In the genomic region with DNA sequence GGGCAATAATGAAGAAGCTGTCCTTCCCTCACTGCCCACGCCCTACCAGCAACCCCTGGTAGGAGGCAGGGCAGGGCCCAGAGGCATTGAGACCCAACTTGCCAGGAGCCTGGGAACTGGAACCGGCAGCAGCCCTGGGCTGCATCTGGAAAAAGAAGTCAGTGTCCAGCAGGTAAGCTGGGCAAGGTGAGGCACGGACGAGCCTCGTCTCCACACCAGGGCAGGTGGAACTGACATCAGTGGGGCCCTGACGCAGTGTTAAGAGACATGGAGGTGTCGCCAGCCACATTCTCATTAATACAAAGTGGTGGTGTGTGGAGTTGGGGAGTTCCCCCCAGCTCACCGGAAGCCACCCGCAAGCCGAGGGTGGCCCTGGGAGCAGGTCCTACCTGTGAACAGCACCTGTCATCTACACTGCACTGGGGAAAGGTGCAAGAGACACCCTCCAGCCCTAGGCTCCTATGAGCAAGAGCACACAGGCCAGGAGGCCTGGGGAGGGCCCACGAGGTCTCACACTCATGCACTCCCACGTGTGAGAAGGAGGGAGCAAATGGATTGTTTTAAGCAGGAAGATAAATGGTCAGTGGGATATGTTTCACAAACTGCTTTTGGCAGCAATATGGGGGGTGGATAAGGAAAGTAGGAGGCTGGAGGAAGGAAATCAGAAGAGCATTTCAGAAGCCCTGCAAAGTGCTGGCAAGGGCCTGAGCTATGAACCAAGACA, we compare ENCODE assay signal across 16 cellular contexts. TPM values are rescaled to one million over a fixed set of nuclear protein-coding genes. Genes with fewer than 3 reads are reported as not detected.
DNase-seq lines count a peak whose midpoint lies in the region; ATAC-seq and TF ChIP-seq lines count a peak whose summit lies in the region.
"Had no signal": no experiment of that assay in that cellular context is flagged by ENCODE, and none has a peak within 500 bp of the region (broad histone marks: within the 10 kb centered on the region; RNA-seq: fewer than 3 reads in every experiment).

No MANE protein-coding gene starts in this region.

- H3K9me3 Mint-ChIP-seq in stimulated activated naive CD8-positive, alpha-beta T cell treated with anti-CD3 and anti-CD28 coated beads, Interleukin-15, amount 100 ng/mL, for 72 hours, result no peaks in the 10 kb centered on the region
- H3K9me3 Mint-ChIP-seq: naive thymus-derived CD8-positive, alpha-beta T cell had no signal

- ATAC-seq in body of pancreas, result peak; percentile 9
- ATAC-seq in right lobe of liver, result no peak
- peak; percentile 31 for ATAC-seq in stimulated activated naive CD8-positive, alpha-beta T cell treated with anti-CD3 and anti-CD28 coated beads, Interleukin-15, amount 100 ng/mL, for 72 hours
- ATAC-seq: activated CD4-positive, alpha-beta T cell treated with anti-CD3 and anti-CD28 coated beads for 36 hours; naive thymus-derived CD8-positive, alpha-beta T cell had no signal

- no peaks in the 10 kb centered on the region for H3K9me3 ChIP-seq in HEK293 (ENCODE audit: control insufficient read depth, insufficient read depth, low read depth, low read length)
- H3K9me3 ChIP-seq in body of pancreas, result no peaks in the 10 kb centered on the region
- no peaks in the 10 kb centered on the region for H3K9me3 ChIP-seq in right lobe of liver

- H3K4me3 Mint-ChIP-seq in stimulated activated naive CD8-positive, alpha-beta T cell treated with anti-CD3 and anti-CD28 coated beads, Interleukin-15, amount 100 ng/mL, for 72 hours, result no peak overlapping the region
- H3K4me3 Mint-ChIP-seq: activated CD4-positive, alpha-beta T cell treated with anti-CD3 and anti-CD28 coated beads for 36 hours; naive thymus-derived CD8-positive, alpha-beta T cell had no signal

- H3K27me3 Mint-ChIP-seq in stimulated activated naive CD8-positive, alpha-beta T cell treated with anti-CD3 and anti-CD28 coated beads, Interleukin-15, amount 100 ng/mL, for 72 hours, result no peaks in the 10 kb centered on the region

- intact Hi-C loops in body of pancreas (cut with DNase I) (no loop called here), right lobe of liver (cut with DNase I) (loop anchor here in 1 of 2 donors (10.0 kb wide), 1 partner anchor 102 kb away; no protein-coding TSS in a partner anchor), posterior cingulate gyrus (cut with DNase I) (no loop called here)

- POLR2A ChIA-PET in HEK293 (lab: Yijun Ruan, JAX), result no interaction called here

- TF ChIP-seq CTCF in HEK293 (tag by site-specific recombination; IDR thresholded peaks at IDR 0.05) (no peak), body of pancreas (IDR thresholded peaks at IDR 0.05) (no peak), right lobe of liver (IDR thresholded peaks at IDR 0.05) (no peak)

- H3K4me1 Mint-ChIP-seq in stimulated activated naive CD8-positive, alpha-beta T cell treated with anti-CD3 and anti-CD28 coated beads, Interleukin-15, amount 100 ng/mL, for 72 hours, result no peaks in the 10 kb centered on the region
- H3K4me1 Mint-ChIP-seq: activated CD4-positive, alpha-beta T cell treated with anti-CD3 and anti-CD28 coated beads for 36 hours had no signal

- DNase-seq in body of pancreas, result no peak
- DNase-seq in right lobe of liver, result no peak
- DNase-seq in stimulated activated naive CD8-positive, alpha-beta T cell treated with anti-CD3 and anti-CD28 coated beads, Interleukin-15, amount 100 ng/mL, for 72 hours, result no peak
- no peak for DNase-seq in DMS153 treated with DMSO at 0.1 percent for 48 hours (lab: John Stamatoyannopoulos, UW; ENCODE audit: unreplicated experiment)
- DNase-seq in stimulated activated CD4-positive, alpha-beta T cell treated with anti-CD3 and anti-CD28 coated beads, Interleukin-4, amount 100 ng/mL, for 24 hours, result no peak
- no peak for DNase-seq in posterior cingulate gyrus
- DNase-seq in NCI-H1105 treated with DMSO at 0.1 percent for 48 hours (lab: John Stamatoyannopoulos, UW), result no peak
- DNase-seq: activated CD4-positive, alpha-beta T cell treated with anti-CD3 and anti-CD28 coated beads for 36 hours; activated effector memory CD4-positive, alpha-beta T cell treated with anti-CD3 and anti-CD28 coated beads, Interleukin-2, amount 50 U/mL, for 16 hours; cerebellar nuclear complex; foreskin melanocyte; naive thymus-derived CD8-positive, alpha-beta T cell; NCI-H2081 treated with DMSO at 0.1 percent for 48 hours; NCI-H524 had no signal

- TF ChIP-seq POLR2A in body of pancreas (IDR thresholded peaks at IDR 0.05), result no peak
- TF ChIP-seq POLR2A in right lobe of liver (IDR thresholded peaks at IDR 0.05), result no peak

- no peak overlapping the region for H3K27ac Mint-ChIP-seq in stimulated activated naive CD8-positive, alpha-beta T cell treated with anti-CD3 and anti-CD28 coated beads, Interleukin-15, amount 100 ng/mL, for 72 hours
- H3K27ac Mint-ChIP-seq: activated CD4-positive, alpha-beta T cell treated with anti-CD3 and anti-CD28 coated beads for 36 hours; naive thymus-derived CD8-positive, alpha-beta T cell had no signal

- 63 to 64% methylated on average over 8 to 12 of the region's 12 CpGs for WGBS in body of pancreas, 2 donors
- 70% methylated on average over 4 of the region's 12 CpGs for WGBS in right lobe of liver (ENCODE audit: insufficient coverage, low coverage, low lambda C conversion rate, missing lambda C conversion rate)

- H3K4me3 ChIP-seq in HEK293 (ENCODE audit: low read depth, low read length) (no peak overlapping the region), body of pancreas (no peak overlapping the region), right lobe of liver (no peak overlapping the region)
- H3K4me3 ChIP-seq: SK-N-MC had no signal

- H3K27me3 ChIP-seq in body of pancreas (no peaks in the 10 kb centered on the region), right lobe of liver (no peaks in the 10 kb centered on the region)

- H3K27ac ChIP-seq in HEK293 (ENCODE audit: extremely low read depth, low read depth, low read length), result no peak overlapping the region
- H3K27ac ChIP-seq in body of pancreas, result peak overlapping the region; percentile 81 to 95 (median 89)
- H3K27ac ChIP-seq in right lobe of liver, result peak overlapping the region; percentile 47 to 89 (median 68)
- H3K27ac ChIP-seq: SK-N-MC had no signal

- no peaks in the 10 kb centered on the region for H3K4me1 ChIP-seq in HEK293 (ENCODE audit: control insufficient read depth, insufficient read depth, low read length)
- peaks cover 63% of the 10 kb centered on the region for H3K4me1 ChIP-seq in body of pancreas
- H3K4me1 ChIP-seq in right lobe of liver, result peaks cover 0 to 44% (median 20%) of the 10 kb centered on the region in 4 donors

- CTCF ChIA-PET in HEK293 (lab: Yijun Ruan, JAX), result interaction anchor here (0.6 kb wide), 1 partner anchor 789 kb away, joined by 3 read pairs; no protein-coding TSS in a partner anchor

- H3K36me3 ChIP-seq in HEK293 (ENCODE audit: control insufficient read depth in 2 of 2, insufficient read depth in 1 of 2, low read length in 2 of 2), result no peaks in the 10 kb centered on the region
- H3K36me3 ChIP-seq in body of pancreas (replicated peaks in 1 of 2; ENCODE audit: insufficient read depth in 1 of 2, low read depth in 2 of 2), result no peaks in the 10 kb centered on the region
- no peaks in the 10 kb centered on the region for H3K36me3 ChIP-seq in right lobe of liver

TF ChIP-seq in HEK293, 187 proteins besides CTCF, POLR2A, EP300 and RAD21:
- TF ChIP-seq KLF16 (tag by site-specific recombination; IDR thresholded peaks at IDR 0.05), result no peak
- peak; percentile 82 for TF ChIP-seq EGR2 (tag by site-specific recombination; IDR thresholded peaks at IDR 0.05; ENCODE audit: low read depth)
- peak; percentile 70 for TF ChIP-seq ZFHX2 (tag by site-specific recombination; conservative IDR thresholded peaks at IDR 0.05)
- no peak for TF ChIP-seq OSR2 (tag by site-specific recombination; IDR thresholded peaks at IDR 0.05)

RNA-seq across cellular contexts. Expression of gene COBL, which starts 53.7 kb away (rescaled TPM):
- total RNA-seq in body of pancreas (10 to 100 TPM; 22.3 to 25.4 TPM), right lobe of liver (10 to 100 TPM; 21.5 to 35.9 (median 24.6) TPM)
- total RNA-seq: activated CD4-positive, alpha-beta T cell treated with anti-CD3 and anti-CD28 coated beads for 36 hours; naive thymus-derived CD8-positive, alpha-beta T cell had no signal

Comparison
In these comparisons a context has a peak if more than half of its experiments do, and no peak if none do; other contexts are left out.
1. ATAC-seq: peak in body of pancreas (single experiment) and stimulated activated naive CD8-positive, alpha-beta T cell treated with anti-CD3 and anti-CD28 coated beads, Interleukin-15, amount 100 ng/mL, for 72 hours (single experiment); none in right lobe of liver (0 of 4).